1 cellular context compared by ENCODE assay signal in the genomic region with DNA sequence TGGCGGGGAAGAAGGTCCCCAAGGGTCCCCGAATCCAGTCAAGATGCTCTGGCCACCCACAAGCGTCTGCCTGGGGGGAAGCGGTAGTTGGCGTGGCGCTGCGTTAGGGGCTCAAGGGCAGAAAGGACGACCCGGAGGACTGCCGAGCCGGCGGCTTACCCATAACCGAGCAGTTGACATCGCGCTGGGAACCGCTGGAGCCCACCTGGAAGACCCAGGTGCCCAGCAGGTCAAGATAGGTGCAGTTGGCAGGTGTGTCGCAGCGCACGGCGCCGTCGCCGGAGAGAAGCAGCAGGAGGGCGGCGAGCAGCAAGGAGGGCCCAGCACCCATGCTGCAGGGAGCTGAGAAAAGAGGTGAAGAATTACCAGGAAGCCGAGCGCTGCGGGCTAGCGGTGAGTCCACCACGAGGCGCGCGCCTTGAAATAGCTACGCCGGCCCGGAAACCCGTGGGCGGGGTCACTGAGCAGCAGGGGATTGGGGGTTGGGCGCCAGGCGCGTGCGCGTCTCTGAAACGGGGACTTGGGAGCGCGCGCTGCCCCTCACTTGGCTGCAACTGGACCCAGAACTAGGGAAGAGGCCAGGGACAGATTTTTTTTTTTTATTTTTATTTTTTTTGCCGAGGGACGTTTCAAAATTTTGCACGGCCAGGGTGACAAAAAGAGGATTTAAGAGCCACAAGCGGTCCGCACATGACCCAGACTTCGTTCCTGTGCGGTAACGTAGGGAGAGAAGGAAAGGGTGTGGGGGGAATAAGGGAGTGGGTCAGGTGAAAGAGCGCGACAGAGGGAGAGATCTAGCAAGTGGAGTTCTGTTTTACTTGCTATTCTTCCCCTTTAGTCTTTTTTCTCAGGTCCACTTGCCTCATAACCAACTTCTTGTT.
TF ChIP-seq lines count a peak whose summit lies in the region.

A gene (minus strand): TSS at position 395 of the 881 bp plus-strand sequence. CDS start 64 bp downstream, at position 331.

TF ChIP-seq in HepG2, 621 proteins besides CTCF, POLR2A, EP300 and RAD21 (continued from another document and continues in another):
- TF ChIP-seq RCOR2 (CRISPR knock-in tag; IDR thresholded peaks at IDR 0.05) (no peak), RARG (CRISPR knock-in tag; IDR thresholded peaks at IDR 0.05; ENCODE audit: low read depth) (no peak), SMAD3 (CRISPR knock-in tag; IDR thresholded peaks at IDR 0.05) (peak; percentile 64; the same call in 1 of the 2 replicates), ZFYVE20 (CRISPR knock-in tag; IDR thresholded peaks at IDR 0.05; ENCODE audit: borderline replicate concordance, low read depth) (no peak), THAP11 (CRISPR knock-in tag; IDR thresholded peaks at IDR 0.05) (0 out of 2 replicates have a peak, but pooled peaks have one; percentile 36), ZNF841 (CRISPR knock-in tag; IDR thresholded peaks at IDR 0.05; ENCODE audit: borderline replicate concordance) (no peak), KAT8 (CRISPR knock-in tag; IDR thresholded peaks at IDR 0.05) (peak; percentile 62; the same call in 1 of the 2 replicates), RXRB (CRISPR knock-in tag; IDR thresholded peaks at IDR 0.05; ENCODE audit: borderline replicate concordance) (peak; percentile 49; the same call in 1 of the 2 replicates), PCBP2 (optimal IDR thresholded peaks at IDR 0.05; ENCODE audit: low read depth, low read length, poor library complexity, severe bottlenecking) (no peak), PHF8 (CRISPR knock-in tag; IDR thresholded peaks at IDR 0.05) (peak; percentile 70), GATAD1 (CRISPR knock-in tag; IDR thresholded peaks at IDR 0.05) (0 out of 2 replicates have a peak, but pooled peaks have one; percentile 34), ZNF317 (CRISPR knock-in tag; IDR thresholded peaks at IDR 0.05) (0 out of 2 replicates have a peak, but pooled peaks have one; percentile 38), ZNF768 (CRISPR knock-in tag; IDR thresholded peaks at IDR 0.05) (peak; percentile 45; the same call in 1 of the 2 replicates), ZNF468 (CRISPR knock-in tag; IDR thresholded peaks at IDR 0.05) (no peak), KAT7 (CRISPR knock-in tag; IDR thresholded peaks at IDR 0.05; ENCODE audit: borderline replicate concordance) (peak; percentile 41; the same call in 1 of the 2 replicates), ZFP90 (CRISPR knock-in tag; IDR thresholded peaks at IDR 0.05; ENCODE audit: borderline replicate concordance) (no peak), BCL6 (CRISPR knock-in tag; IDR thresholded peaks at IDR 0.05) (no peak), NCOA2 (CRISPR knock-in tag; IDR thresholded peaks at IDR 0.05) (peak; percentile 39), NR1H2 (CRISPR knock-in tag; IDR thresholded peaks at IDR 0.05; ENCODE audit: borderline replicate concordance, low read depth) (no peak), NRL (CRISPR knock-in tag; IDR thresholded peaks at IDR 0.05; ENCODE audit: borderline replicate concordance) (no peak), PITX1 (CRISPR knock-in tag; IDR thresholded peaks at IDR 0.05) (no peak; the same call in 1 of the 2 replicates), MEF2D (CRISPR knock-in tag; IDR thresholded peaks at IDR 0.05) (0 out of 2 replicates have a peak, but pooled peaks have one; percentile 30), FOSL1 (CRISPR knock-in tag; IDR thresholded peaks at IDR 0.05; ENCODE audit: borderline replicate concordance) (no peak), GABPA (IDR thresholded peaks at IDR 0.05; ENCODE audit: low read depth, low read length) (no peak), GABPA (CRISPR knock-in tag; IDR thresholded peaks at IDR 0.05; ENCODE audit: low read depth) (peak; percentile 73), KLF16 (CRISPR knock-in tag; IDR thresholded peaks at IDR 0.05) (peak in 1 of 2 experiments; percentile 65; a peak in 1 of 4 replicates), EEA1 (CRISPR knock-in tag; IDR thresholded peaks at IDR 0.05; ENCODE audit: borderline replicate concordance) (peak; percentile 37; the same call in 1 of the 2 replicates), KDM2A (CRISPR knock-in tag; IDR thresholded peaks at IDR 0.05; ENCODE audit: borderline replicate concordance, low read depth) (peak; percentile 70), MED8 (CRISPR knock-in tag; IDR thresholded peaks at IDR 0.05; ENCODE audit: insufficient replicate concordance) (no peak), ARID2 (CRISPR knock-in tag; IDR thresholded peaks at IDR 0.05; ENCODE audit: borderline replicate concordance) (no peak), ZNF441 (CRISPR knock-in tag; IDR thresholded peaks at IDR 0.05; ENCODE audit: borderline replicate concordance) (peak; percentile 36; the same call in 1 of the 2 replicates)
- TF ChIP-seq, protein P1, sequence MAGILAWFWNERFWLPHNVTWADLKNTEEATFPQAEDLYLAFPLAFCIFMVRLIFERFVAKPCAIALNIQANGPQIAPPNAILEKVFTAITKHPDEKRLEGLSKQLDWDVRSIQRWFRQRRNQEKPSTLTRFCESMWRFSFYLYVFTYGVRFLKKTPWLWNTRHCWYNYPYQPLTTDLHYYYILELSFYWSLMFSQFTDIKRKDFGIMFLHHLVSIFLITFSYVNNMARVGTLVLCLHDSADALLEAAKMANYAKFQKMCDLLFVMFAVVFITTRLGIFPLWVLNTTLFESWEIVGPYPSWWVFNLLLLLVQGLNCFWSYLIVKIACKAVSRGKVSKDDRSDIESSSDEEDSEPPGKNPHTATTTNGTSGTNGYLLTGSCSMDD (CRISPR knock-in tag; IDR thresholded peaks at IDR 0.05) = no peak
- TF ChIP-seq, protein P2, sequence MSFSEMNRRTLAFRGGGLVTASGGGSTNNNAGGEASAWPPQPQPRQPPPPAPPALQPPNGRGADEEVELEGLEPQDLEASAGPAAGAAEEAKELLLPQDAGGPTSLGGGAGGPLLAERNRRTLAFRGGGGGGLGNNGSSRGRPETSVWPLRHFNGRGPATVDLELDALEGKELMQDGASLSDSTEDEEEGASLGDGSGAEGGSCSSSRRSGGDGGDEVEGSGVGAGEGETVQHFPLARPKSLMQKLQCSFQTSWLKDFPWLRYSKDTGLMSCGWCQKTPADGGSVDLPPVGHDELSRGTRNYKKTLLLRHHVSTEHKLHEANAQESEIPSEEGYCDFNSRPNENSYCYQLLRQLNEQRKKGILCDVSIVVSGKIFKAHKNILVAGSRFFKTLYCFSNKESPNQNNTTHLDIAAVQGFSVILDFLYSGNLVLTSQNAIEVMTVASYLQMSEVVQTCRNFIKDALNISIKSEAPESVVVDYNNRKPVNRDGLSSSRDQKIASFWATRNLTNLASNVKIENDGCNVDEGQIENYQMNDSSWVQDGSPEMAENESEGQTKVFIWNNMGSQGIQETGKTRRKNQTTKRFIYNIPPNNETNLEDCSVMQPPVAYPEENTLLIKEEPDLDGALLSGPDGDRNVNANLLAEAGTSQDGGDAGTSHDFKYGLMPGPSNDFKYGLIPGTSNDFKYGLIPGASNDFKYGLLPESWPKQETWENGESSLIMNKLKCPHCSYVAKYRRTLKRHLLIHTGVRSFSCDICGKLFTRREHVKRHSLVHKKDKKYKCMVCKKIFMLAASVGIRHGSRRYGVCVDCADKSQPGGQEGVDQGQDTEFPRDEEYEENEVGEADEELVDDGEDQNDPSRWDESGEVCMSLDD (CRISPR knock-in tag; IDR thresholded peaks at IDR 0.05; ENCODE audit: borderline replicate concordance) = no peak
- TF ChIP-seq, protein P3, sequence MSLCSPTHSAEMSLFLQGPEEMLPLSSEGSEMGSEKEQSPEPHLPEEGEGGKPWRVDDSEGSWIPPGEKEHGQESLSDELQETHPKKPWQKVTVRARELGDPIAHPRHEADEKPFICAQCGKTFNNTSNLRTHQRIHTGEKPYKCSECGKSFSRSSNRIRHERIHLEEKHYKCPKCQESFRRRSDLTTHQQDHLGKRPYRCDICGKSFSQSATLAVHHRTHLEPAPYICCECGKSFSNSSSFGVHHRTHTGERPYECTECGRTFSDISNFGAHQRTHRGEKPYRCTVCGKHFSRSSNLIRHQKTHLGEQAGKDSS (CRISPR knock-in tag; IDR thresholded peaks at IDR 0.05; ENCODE audit: borderline replicate concordance, low read depth) = no peak
- TF ChIP-seq, protein P4, sequence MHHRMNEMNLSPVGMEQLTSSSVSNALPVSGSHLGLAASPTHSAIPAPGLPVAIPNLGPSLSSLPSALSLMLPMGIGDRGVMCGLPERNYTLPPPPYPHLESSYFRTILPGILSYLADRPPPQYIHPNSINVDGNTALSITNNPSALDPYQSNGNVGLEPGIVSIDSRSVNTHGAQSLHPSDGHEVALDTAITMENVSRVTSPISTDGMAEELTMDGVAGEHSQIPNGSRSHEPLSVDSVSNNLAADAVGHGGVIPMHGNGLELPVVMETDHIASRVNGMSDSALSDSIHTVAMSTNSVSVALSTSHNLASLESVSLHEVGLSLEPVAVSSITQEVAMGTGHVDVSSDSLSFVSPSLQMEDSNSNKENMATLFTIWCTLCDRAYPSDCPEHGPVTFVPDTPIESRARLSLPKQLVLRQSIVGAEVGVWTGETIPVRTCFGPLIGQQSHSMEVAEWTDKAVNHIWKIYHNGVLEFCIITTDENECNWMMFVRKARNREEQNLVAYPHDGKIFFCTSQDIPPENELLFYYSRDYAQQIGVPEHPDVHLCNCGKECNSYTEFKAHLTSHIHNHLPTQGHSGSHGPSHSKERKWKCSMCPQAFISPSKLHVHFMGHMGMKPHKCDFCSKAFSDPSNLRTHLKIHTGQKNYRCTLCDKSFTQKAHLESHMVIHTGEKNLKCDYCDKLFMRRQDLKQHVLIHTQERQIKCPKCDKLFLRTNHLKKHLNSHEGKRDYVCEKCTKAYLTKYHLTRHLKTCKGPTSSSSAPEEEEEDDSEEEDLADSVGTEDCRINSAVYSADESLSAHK (CRISPR knock-in tag; IDR thresholded peaks at IDR 0.05; ENCODE audit: borderline replicate concordance) = no peak
- TF ChIP-seq, protein P5, sequence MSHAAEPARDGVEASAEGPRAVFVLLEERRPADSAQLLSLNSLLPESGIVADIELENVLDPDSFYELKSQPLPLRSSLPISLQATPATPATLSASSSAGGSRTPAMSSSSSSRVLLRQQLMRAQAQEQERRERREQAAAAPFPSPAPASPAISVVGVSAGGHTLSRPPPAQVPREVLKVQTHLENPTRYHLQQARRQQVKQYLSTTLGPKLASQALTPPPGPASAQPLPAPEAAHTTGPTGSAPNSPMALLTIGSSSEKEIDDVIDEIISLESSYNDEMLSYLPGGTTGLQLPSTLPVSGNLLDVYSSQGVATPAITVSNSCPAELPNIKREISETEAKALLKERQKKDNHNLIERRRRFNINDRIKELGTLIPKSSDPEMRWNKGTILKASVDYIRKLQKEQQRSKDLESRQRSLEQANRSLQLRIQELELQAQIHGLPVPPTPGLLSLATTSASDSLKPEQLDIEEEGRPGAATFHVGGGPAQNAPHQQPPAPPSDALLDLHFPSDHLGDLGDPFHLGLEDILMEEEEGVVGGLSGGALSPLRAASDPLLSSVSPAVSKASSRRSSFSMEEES (CRISPR knock-in tag; IDR thresholded peaks at IDR 0.05) = 0 out of 2 replicates have a peak, but pooled peaks have one; percentile 30
- TF ChIP-seq, protein P6, sequence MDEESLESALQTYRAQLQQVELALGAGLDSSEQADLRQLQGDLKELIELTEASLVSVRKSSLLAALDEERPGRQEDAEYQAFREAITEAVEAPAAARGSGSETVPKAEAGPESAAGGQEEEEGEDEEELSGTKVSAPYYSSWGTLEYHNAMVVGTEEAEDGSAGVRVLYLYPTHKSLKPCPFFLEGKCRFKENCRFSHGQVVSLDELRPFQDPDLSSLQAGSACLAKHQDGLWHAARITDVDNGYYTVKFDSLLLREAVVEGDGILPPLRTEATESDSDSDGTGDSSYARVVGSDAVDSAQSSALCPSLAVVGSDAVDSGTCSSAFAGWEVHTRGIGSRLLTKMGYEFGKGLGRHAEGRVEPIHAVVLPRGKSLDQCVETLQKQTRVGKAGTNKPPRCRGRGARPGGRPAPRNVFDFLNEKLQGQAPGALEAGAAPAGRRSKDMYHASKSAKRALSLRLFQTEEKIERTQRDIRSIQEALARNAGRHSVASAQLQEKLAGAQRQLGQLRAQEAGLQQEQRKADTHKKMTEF (CRISPR knock-in tag; IDR thresholded peaks at IDR 0.05) = peak; percentile 60
- TF ChIP-seq, protein P7, sequence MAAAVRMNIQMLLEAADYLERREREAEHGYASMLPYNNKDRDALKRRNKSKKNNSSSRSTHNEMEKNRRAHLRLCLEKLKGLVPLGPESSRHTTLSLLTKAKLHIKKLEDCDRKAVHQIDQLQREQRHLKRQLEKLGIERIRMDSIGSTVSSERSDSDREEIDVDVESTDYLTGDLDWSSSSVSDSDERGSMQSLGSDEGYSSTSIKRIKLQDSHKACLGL (CRISPR knock-in tag; IDR thresholded peaks at IDR 0.05) = peak; percentile 85; the same call in 1 of the 2 replicates
- TF ChIP-seq, protein P8, sequence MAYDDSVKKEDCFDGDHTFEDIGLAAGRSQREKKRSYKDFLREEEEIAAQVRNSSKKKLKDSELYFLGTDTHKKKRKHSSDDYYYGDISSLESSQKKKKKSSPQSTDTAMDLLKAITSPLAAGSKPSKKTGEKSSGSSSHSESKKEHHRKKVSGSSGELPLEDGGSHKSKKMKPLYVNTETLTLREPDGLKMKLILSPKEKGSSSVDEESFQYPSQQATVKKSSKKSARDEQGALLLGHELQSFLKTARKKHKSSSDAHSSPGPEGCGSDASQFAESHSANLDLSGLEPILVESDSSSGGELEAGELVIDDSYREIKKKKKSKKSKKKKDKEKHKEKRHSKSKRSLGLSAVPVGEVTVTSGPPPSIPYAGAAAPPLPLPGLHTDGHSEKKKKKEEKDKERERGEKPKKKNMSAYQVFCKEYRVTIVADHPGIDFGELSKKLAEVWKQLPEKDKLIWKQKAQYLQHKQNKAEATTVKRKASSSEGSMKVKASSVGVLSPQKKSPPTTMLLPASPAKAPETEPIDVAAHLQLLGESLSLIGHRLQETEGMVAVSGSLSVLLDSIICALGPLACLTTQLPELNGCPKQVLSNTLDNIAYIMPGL (CRISPR knock-in tag; IDR thresholded peaks at IDR 0.05; ENCODE audit: borderline replicate concordance in 1 of 2, low read depth in 1 of 2) = peak; percentile 38 to 46; a peak in 1 of 4 replicates
- TF ChIP-seq, protein P9, sequence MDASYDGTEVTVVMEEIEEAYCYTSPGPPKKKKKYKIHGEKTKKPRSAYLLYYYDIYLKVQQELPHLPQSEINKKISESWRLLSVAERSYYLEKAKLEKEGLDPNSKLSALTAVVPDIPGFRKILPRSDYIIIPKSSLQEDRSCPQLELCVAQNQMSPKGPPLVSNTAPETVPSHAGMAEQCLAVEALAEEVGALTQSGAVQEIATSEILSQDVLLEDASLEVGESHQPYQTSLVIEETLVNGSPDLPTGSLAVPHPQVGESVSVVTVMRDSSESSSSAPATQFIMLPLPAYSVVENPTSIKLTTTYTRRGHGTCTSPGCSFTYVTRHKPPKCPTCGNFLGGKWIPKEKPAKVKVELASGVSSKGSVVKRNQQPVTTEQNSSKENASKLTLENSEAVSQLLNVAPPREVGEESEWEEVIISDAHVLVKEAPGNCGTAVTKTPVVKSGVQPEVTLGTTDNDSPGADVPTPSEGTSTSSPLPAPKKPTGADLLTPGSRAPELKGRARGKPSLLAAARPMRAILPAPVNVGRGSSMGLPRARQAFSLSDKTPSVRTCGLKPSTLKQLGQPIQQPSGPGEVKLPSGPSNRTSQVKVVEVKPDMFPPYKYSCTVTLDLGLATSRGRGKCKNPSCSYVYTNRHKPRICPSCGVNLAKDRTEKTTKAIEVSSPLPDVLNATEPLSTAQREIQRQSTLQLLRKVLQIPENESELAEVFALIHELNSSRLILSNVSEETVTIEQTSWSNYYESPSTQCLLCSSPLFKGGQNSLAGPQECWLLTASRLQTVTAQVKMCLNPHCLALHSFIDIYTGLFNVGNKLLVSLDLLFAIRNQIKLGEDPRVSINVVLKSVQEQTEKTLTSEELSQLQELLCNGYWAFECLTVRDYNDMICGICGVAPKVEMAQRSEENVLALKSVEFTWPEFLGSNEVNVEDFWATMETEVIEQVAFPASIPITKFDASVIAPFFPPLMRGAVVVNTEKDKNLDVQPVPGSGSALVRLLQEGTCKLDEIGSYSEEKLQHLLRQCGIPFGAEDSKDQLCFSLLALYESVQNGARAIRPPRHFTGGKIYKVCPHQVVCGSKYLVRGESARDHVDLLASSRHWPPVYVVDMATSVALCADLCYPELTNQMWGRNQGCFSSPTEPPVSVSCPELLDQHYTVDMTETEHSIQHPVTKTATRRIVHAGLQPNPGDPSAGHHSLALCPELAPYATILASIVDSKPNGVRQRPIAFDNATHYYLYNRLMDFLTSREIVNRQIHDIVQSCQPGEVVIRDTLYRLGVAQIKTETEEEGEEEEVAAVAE (CRISPR knock-in tag; IDR thresholded peaks at IDR 0.05; ENCODE audit: borderline replicate concordance) = no peak
